Comparison of ENCODE assay signal across 6 cellular contexts in genomic region chr1:6395781-6396244, GRCh38. TPM values are rescaled to one million over a fixed set of nuclear protein-coding genes. Genes with fewer than 3 reads are reported as not detected.
"Had no signal": no experiment of that assay in that cellular context is flagged by ENCODE, and none has a peak within 500 bp of the region (broad histone marks: within the 10 kb centered on the region; RNA-seq: fewer than 3 reads in every experiment).

No MANE protein-coding gene starts in this region.

RNA-seq across cellular contexts. Expression of gene HES2, which starts 23.9 kb away (rescaled TPM):
- total RNA-seq: OCI-LY7, Right ventricle myocardium inferior, Right ventricle myocardium superior, SJCRH30, SJSA1 had no signal

RNA-seq across cellular contexts. Expression of gene ESPN, which starts 28.8 kb away (rescaled TPM):
- total RNA-seq: OCI-LY7, RPMI7951, SJSA1 had no signal
